1 cellular context compared by ENCODE assay signal in genomic region chr1:77925536-77925935, GRCh38.
TF ChIP-seq lines count a peak whose summit lies in the region.

No MANE protein-coding gene starts in this region.

TF ChIP-seq in endothelial cell of umbilical vein, 7 proteins besides CTCF, POLR2A, EP300 and RAD21 (continued from another document):
- TF ChIP-seq EZH2 (IDR thresholded peaks at IDR 0.05; ENCODE audit: borderline replicate concordance, low read depth, low read length, severe bottlenecking) (no peak), GATA2 (IDR thresholded peaks at IDR 0.05; ENCODE audit: insufficient read depth, insufficient read length, low read depth, low read length) (no peak), POLR2AphosphoS5 (IDR thresholded peaks at IDR 0.05; ENCODE audit: insufficient read depth, low read depth, low read length) (no peak), MAX (IDR thresholded peaks at IDR 0.05; ENCODE audit: insufficient read depth, insufficient read length) (no peak), FOS (IDR thresholded peaks at IDR 0.05; ENCODE audit: borderline replicate concordance, insufficient read depth, low read length) (no peak)
